In the genomic region with DNA sequence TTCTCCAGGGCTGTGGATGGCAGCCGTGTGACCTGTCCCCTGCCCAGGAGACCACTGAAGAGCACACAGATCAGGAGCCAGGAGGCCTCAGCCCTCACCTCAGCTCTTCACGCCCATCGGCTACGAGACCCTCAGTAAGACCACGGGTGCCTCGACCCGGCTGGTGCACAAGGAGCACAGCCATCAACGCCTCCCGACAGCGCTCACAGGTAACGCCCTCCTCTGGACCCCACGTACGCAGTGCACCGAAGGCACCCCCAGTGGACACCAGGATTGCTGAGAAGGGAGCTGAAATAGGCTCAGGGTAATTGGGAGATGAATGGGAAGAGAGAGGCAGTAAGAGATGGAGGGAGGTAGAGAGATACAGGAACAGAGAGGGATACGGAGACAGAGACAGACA, we compare ENCODE assay signal across 1 cellular context.
TF ChIP-seq lines count a peak whose summit lies in the region.

No MANE protein-coding gene starts in this region.

TF ChIP-seq in H1, 55 proteins besides CTCF, POLR2A, EP300 and RAD21 (continued from another document):
- TF ChIP-seq GTF2F1 (IDR thresholded peaks at IDR 0.05; ENCODE audit: borderline replicate concordance, low read depth, low read length) (no peak), BRCA1 (IDR thresholded peaks at IDR 0.05; ENCODE audit: low read depth, low read length) (no peak), TAF7 (optimal IDR thresholded peaks at IDR 0.05; ENCODE audit: borderline replicate concordance, low read depth, low read length) (no peak), RNF2 (IDR thresholded peaks at IDR 0.05; ENCODE audit: borderline replicate concordance, low read depth, low read length, missing control alignments, poor library complexity, severe bottlenecking) (no peak), EZH2 (IDR thresholded peaks at IDR 0.05; ENCODE audit: low read depth, low read length, severe bottlenecking) (no peak), ZNF274 (IDR thresholded peaks at IDR 0.05; ENCODE audit: borderline replicate concordance, extremely low read depth, low read length) (no peak), SP1 (IDR thresholded peaks at IDR 0.05; ENCODE audit: low read depth, low read length) (no peak), NANOG (IDR thresholded peaks at IDR 0.05; ENCODE audit: insufficient read depth, low read depth, low read length, poor library complexity, severe bottlenecking) (no peak), TBP (IDR thresholded peaks at IDR 0.05; ENCODE audit: low read depth, low read length) (no peak), KDM5A (IDR thresholded peaks at IDR 0.05; ENCODE audit: low read length) (no peak), USF2 (IDR thresholded peaks at IDR 0.05; ENCODE audit: low read length) (no peak), CHD1 (IDR thresholded peaks at IDR 0.05; ENCODE audit: low read depth, low read length) (no peak), TEAD4 (IDR thresholded peaks at IDR 0.05; ENCODE audit: low read depth, low read length) (no peak), CEBPB (IDR thresholded peaks at IDR 0.05; ENCODE audit: low read depth, low read length) (no peak), TCF12 (IDR thresholded peaks at IDR 0.05; ENCODE audit: low read depth, low read length) (no peak), MAX (IDR thresholded peaks at IDR 0.05) (no peak), HDAC2 (IDR thresholded peaks at IDR 0.05; ENCODE audit: borderline replicate concordance in 1 of 2, low read depth in 2 of 2, low read length in 2 of 2) (no peak), RXRA (IDR thresholded peaks at IDR 0.05; ENCODE audit: insufficient read depth, low read depth, low read length) (no peak)
